Comparison of ENCODE assay signal across 8 cellular contexts in the genomic region with DNA sequence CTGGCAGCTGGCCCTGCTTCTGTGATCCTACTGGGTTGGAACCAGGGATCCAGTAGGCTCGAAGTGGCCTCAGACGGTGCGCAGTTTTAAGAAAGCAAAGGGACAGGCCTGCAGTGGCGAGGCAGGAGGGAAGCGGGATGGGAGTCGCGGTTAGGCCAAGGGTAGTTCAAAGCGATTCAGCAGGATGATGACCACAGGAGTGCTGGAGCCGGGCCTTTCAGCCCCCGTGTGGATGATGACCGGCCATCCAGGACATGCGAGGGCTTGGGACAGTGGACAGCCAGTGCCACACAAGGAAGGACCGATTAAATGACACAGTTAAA. TPM values are rescaled to one million over a fixed set of nuclear protein-coding genes. Genes with fewer than 3 reads are reported as not detected.
DNase-seq lines count a peak whose midpoint lies in the region; ATAC-seq, FAIRE-seq and TF ChIP-seq lines count a peak whose summit lies in the region.

No MANE protein-coding gene starts in this region.

- TF ChIP-seq CTCF in breast epithelium (IDR thresholded peaks at IDR 0.05), result no peak
- TF ChIP-seq CTCF in keratinocyte (optimal IDR thresholded peaks at IDR 0.05 in 1 of 3, IDR thresholded peaks at IDR 0.05 in 1 of 3, conservative IDR thresholded peaks at IDR 0.05 in 1 of 3; ENCODE audit: extremely low read depth in 1 of 3, insufficient read depth in 2 of 3, low read length in 3 of 3), result no peak
- TF ChIP-seq CTCF in GM20000 (IDR thresholded peaks at IDR 0.05; ENCODE audit: extremely low read depth, missing control alignments), result no peak

- no peak for DNase-seq in CD4-positive, CD25-positive, alpha-beta regulatory T cell
- DNase-seq in NCI-H748 treated with DMSO at 0.1 percent for 48 hours (lab: John Stamatoyannopoulos, UW) (peak; percentile 38), breast epithelium (ENCODE audit: low spot score in 2 of 2) (peak in 1 of 2 donors; percentile 56), keratinocyte (ENCODE audit: low read depth, low spot score) (no peak), GM20000 (ENCODE audit: low spot score) (no peak)
- DNase-seq in stimulated activated CD4-positive, alpha-beta T cell treated with anti-CD3 and anti-CD28 coated beads, Interleukin-12 subunit alpha, Interleukin-12 subunit beta, amount 100 ng/mL, for 4 hours, result no peak

- peak overlapping the region; percentile 74 to 99 (median 80) for H3K27ac Mint-ChIP-seq in CD4-positive, CD25-positive, alpha-beta regulatory T cell
- H3K27ac Mint-ChIP-seq in stimulated activated memory B cell treated with anti-CD40 and anti-IgM and Interleukin-4, amounts not matched to agents 10 μg/mL and 1 μg/mL and 100 μg/mL, for 72 hours, result peak overlapping the region; percentile 91

- H3K4me3 Mint-ChIP-seq in CD4-positive, CD25-positive, alpha-beta regulatory T cell, result peak overlapping the region; percentile 84 to 96 (median 86)
- H3K4me3 Mint-ChIP-seq in stimulated activated memory B cell treated with anti-CD40 and anti-IgM and Interleukin-4, amounts not matched to agents 10 μg/mL and 1 μg/mL and 100 μg/mL, for 72 hours, result peak overlapping the region; percentile 95

- no peaks in the 10 kb centered on the region for H4K20me1 ChIP-seq in keratinocyte (ENCODE audit: control insufficient read depth, extremely low read depth, insufficient read depth, low read length)

- FAIRE-seq in keratinocyte (lab: Jason Lieb, UNC), result no peak

- peaks cover 12% of the 10 kb centered on the region for H3K36me3 Mint-ChIP-seq in CD4-positive, CD25-positive, alpha-beta regulatory T cell
- no peaks in the 10 kb centered on the region for H3K36me3 Mint-ChIP-seq in stimulated activated memory B cell treated with anti-CD40 and anti-IgM and Interleukin-4, amounts not matched to agents 10 μg/mL and 1 μg/mL and 100 μg/mL, for 72 hours

- no peaks in the 10 kb centered on the region for H3K9me3 ChIP-seq in CD4-positive, CD25-positive, alpha-beta regulatory T cell (ENCODE audit: control insufficient read depth in 2 of 2, low read length in 2 of 2)
- H3K9me3 ChIP-seq in breast epithelium (no peaks in the 10 kb centered on the region), keratinocyte (ENCODE audit: control insufficient read depth, low read depth, low read length) (no peaks in the 10 kb centered on the region)

- peaks cover 2% of the 10 kb centered on the region for H3K9me1 ChIP-seq in keratinocyte (ENCODE audit: control insufficient read depth, extremely low read depth, insufficient read depth, low read length)

- H3K4me1 Mint-ChIP-seq in CD4-positive, CD25-positive, alpha-beta regulatory T cell, result peaks cover 26 to 57% (median 36%) of the 10 kb centered on the region in 4 donors
- H3K4me1 Mint-ChIP-seq in stimulated activated memory B cell treated with anti-CD40 and anti-IgM and Interleukin-4, amounts not matched to agents 10 μg/mL and 1 μg/mL and 100 μg/mL, for 72 hours, result peaks cover 52% of the 10 kb centered on the region

- H3K79me2 ChIP-seq in keratinocyte (ENCODE audit: control insufficient read depth, insufficient read depth, low read length), result peaks cover 24% of the 10 kb centered on the region

- intact Hi-C loops in breast epithelium (cut with DNase I; ENCODE audit: low total_unique reads), result no loop called here

- dilution Hi-C loops in keratinocyte (cut with MboI; ENCODE audit: extremely low pct_ligation_motif_present, low sequenced_read_pairs), result no loop called here

- no peaks in the 10 kb centered on the region for H3K36me3 ChIP-seq in CD4-positive, CD25-positive, alpha-beta regulatory T cell (ENCODE audit: control insufficient read depth, insufficient read depth, low read length)
- H3K36me3 ChIP-seq in breast epithelium (no peaks in the 10 kb centered on the region), keratinocyte (ENCODE audit: control insufficient read depth in 2 of 2, extremely low read depth in 1 of 2, insufficient read depth in 2 of 2, low read length in 2 of 2) (no peaks in the 10 kb centered on the region)

- no peak for TF ChIP-seq POLR2A in breast epithelium (IDR thresholded peaks at IDR 0.05)

- no peaks in the 10 kb centered on the region for H3K27me3 ChIP-seq in CD4-positive, CD25-positive, alpha-beta regulatory T cell (ENCODE audit: control insufficient read depth, insufficient read depth, low read length)
- no peaks in the 10 kb centered on the region for H3K27me3 ChIP-seq in breast epithelium
- H3K27me3 ChIP-seq in keratinocyte (ENCODE audit: control insufficient read depth, extremely low read depth, insufficient read depth, low read length), result no peaks in the 10 kb centered on the region

- H3K4me3 ChIP-seq in CD4-positive, CD25-positive, alpha-beta regulatory T cell (ENCODE audit: low read depth, low read length), result peak overlapping the region; percentile 97
- H3K4me3 ChIP-seq in breast epithelium (peak overlapping the region; percentile 80 to 89 (median 88)), keratinocyte (ENCODE audit: control insufficient read depth in 2 of 3, extremely low read depth in 1 of 3, insufficient read depth in 2 of 3, low read depth in 1 of 3, low read length in 3 of 3) (peak overlapping the region; percentile 58 to 93 (median 81))

- peaks cover 56% of the 10 kb centered on the region for H3K4me1 ChIP-seq in CD4-positive, CD25-positive, alpha-beta regulatory T cell (ENCODE audit: control insufficient read depth, insufficient read depth, low read length, poor library complexity, severe bottlenecking)
- H3K4me1 ChIP-seq in breast epithelium (peaks cover 5 to 9% of the 10 kb centered on the region in 2 donors), keratinocyte (ENCODE audit: control insufficient read depth, extremely low read depth, insufficient read depth, low read length) (peaks cover 19% of the 10 kb centered on the region)

- peak overlapping the region; percentile 99 for H3K4me2 ChIP-seq in keratinocyte (ENCODE audit: control insufficient read depth, extremely low read depth, insufficient read depth, low read depth, low read length)

- no peak for ATAC-seq in CD4-positive, CD25-positive, alpha-beta regulatory T cell (ENCODE audit: low read depth in 2 of 2)
- peak; percentile 0 for ATAC-seq in GM21619 (IDR thresholded peaks at IDR 0.05; ENCODE audit: unreplicated experiment)
- no peak for ATAC-seq in stimulated activated memory B cell treated with anti-CD40 and anti-IgM and Interleukin-4, amounts not matched to agents 10 μg/mL and 1 μg/mL and 100 μg/mL, for 72 hours

- peak overlapping the region; percentile 96 for H3K27ac ChIP-seq in CD4-positive, CD25-positive, alpha-beta regulatory T cell (ENCODE audit: insufficient read depth, low read length, poor library complexity, severe bottlenecking)
- H3K27ac ChIP-seq in breast epithelium (peak overlapping the region; percentile 94), keratinocyte (ENCODE audit: control insufficient read depth, insufficient read depth, low read length) (peak overlapping the region; percentile 83)

- peak overlapping the region; percentile 98 for H2AFZ ChIP-seq in keratinocyte (ENCODE audit: control insufficient read depth, low read length)

- peak overlapping the region; percentile 94 for H3K9ac ChIP-seq in keratinocyte (ENCODE audit: control insufficient read depth, extremely low read depth, insufficient read depth, low read length)

- no peaks in the 10 kb centered on the region for H3K27me3 Mint-ChIP-seq in CD4-positive, CD25-positive, alpha-beta regulatory T cell
- H3K27me3 Mint-ChIP-seq in stimulated activated memory B cell treated with anti-CD40 and anti-IgM and Interleukin-4, amounts not matched to agents 10 μg/mL and 1 μg/mL and 100 μg/mL, for 72 hours, result no peaks in the 10 kb centered on the region

- H3K9me3 Mint-ChIP-seq in CD4-positive, CD25-positive, alpha-beta regulatory T cell, result no peaks in the 10 kb centered on the region
- H3K9me3 Mint-ChIP-seq in stimulated activated memory B cell treated with anti-CD40 and anti-IgM and Interleukin-4, amounts not matched to agents 10 μg/mL and 1 μg/mL and 100 μg/mL, for 72 hours, result no peaks in the 10 kb centered on the region

RNA-seq across cellular contexts. Expression of gene RNASEH2B, which starts 0.9 kb away (rescaled TPM):
- 96.0 TPM for total RNA-seq in CD4-positive, CD25-positive, alpha-beta regulatory T cell
- 100 to 1,000 TPM; 149 to 205 (median 183) TPM for polyA plus RNA-seq in CD4-positive, CD25-positive, alpha-beta regulatory T cell
- total RNA-seq in breast epithelium, result 10 to 100 TPM; 37.8 to 69.8 (median 61.6) TPM
- 12.8 to 26.1 TPM (median 13.6 TPM) in 3 replicates for polyA plus RNA-seq in keratinocyte
- 16.9 TPM for polyA plus RNA-seq in keratinocyte (2011; ENCODE audit: low read depth)
- polyA plus RNA-seq in keratinocyte (2011; cell fraction: cytosol; rRNA removed), result 10.1 and 17.6 TPM in 2 replicates
- 6.5 and 12.0 TPM in 2 replicates for polyA plus RNA-seq in keratinocyte (2011; cell fraction: nucleus; rRNA removed)
- 12.2 and 14.2 TPM in 2 replicates for polyA plus RNA-seq in keratinocyte (2012; ENCODE audit: low replicate concordance)
- 1.7 to 11.1 TPM (median 4.8 TPM) in 3 replicates for polyA minus RNA-seq in keratinocyte
- 9.2 TPM for polyA minus RNA-seq in keratinocyte (2011; cell fraction: cytosol; rRNA and poly(A)+ RNA removed)
- 5.0 and 11.5 TPM in 2 replicates for polyA minus RNA-seq in keratinocyte (2011; cell fraction: nucleus; rRNA and poly(A)+ RNA removed)
